11 cellular contexts compared by ENCODE assay signal in genomic region chr1:239303289-239303688, GRCh38.
"Had no signal": no experiment of that assay in that cellular context is flagged by ENCODE, and none has a peak within 500 bp of the region (broad histone marks: within the 10 kb centered on the region; RNA-seq: fewer than 3 reads in every experiment).

No MANE protein-coding gene starts in this region.

- H3K4me2 ChIP-seq: GM23338 had no signal

- H3K27ac ChIP-seq: GM23248 had no signal

- H3K36me3 ChIP-seq: HAP-1 had no signal

- H3K4me3 ChIP-seq: GM23248, GM23338, HAP-1 had no signal

- H3K9me3 ChIP-seq: HAP-1 had no signal

- ATAC-seq: GM23338, HCT116 had no signal

- DNase-seq: GM23248, GOT3, H7, H9, HCEC 1CT, HFFc6 had no signal

- FAIRE-seq: H1, H54 had no signal
